In genomic region chr17:32259596-32259995, GRCh38 we compare ENCODE assay signal across 13 cellular contexts. TPM values are rescaled to one million over a fixed set of nuclear protein-coding genes. Genes with fewer than 3 reads are reported as not detected.
DNase-seq lines count a peak whose midpoint lies in the region; ATAC-seq and TF ChIP-seq lines count a peak whose summit lies in the region.
"Had no signal": no experiment of that assay in that cellular context is flagged by ENCODE, and none has a peak within 500 bp of the region (broad histone marks: within the 10 kb centered on the region; RNA-seq: fewer than 3 reads in every experiment).

No MANE protein-coding gene starts in this region.

- in situ Hi-C loops in astrocyte of the cerebellum (cut with HindIII; ENCODE audit: low sequenced_read_pairs): no loop called here

- H3K9me3 ChIP-seq in HEK293 (ENCODE audit: control insufficient read depth, insufficient read depth, low read depth, low read length) (no peaks in the 10 kb centered on the region), left lung (no peaks in the 10 kb centered on the region)

- no peak overlapping the region for H3K4me3 ChIP-seq in HEK293 (ENCODE audit: low read depth, low read length)
- H3K4me3 ChIP-seq in astrocyte of the cerebellum (ENCODE audit: low read depth, low read length): no peak overlapping the region
- H3K4me3 ChIP-seq in left lung: no peak overlapping the region

- H3K27ac ChIP-seq in HEK293 (ENCODE audit: extremely low read depth, low read depth, low read length): no peak overlapping the region
- H3K27ac ChIP-seq in left lung: no peak overlapping the region

- intact Hi-C loops in left lung (cut with DNase I): no loop called here

- DNase-seq in astrocyte of the cerebellum (ENCODE audit: low read depth) (peak; percentile 23), glomerular visceral epithelial cell (ENCODE audit: extremely low spot score) (peak; percentile 42), superior temporal gyrus (ENCODE audit: extremely low spot score) (peak; percentile 75), left lung (no peak)
- DNase-seq: activated CD8-positive, alpha-beta memory T cell treated with anti-CD3 and anti-CD28 coated beads, Interleukin-2, amount 10 ng/mL, durations not matched to agents 7 days and 5 days; MV-4-11; NCI-H2227 treated with DMSO at 0.1 percent for 48 hours; right cardiac atrium; stimulated activated naive B cell treated with anti-CD40 and anti-IgM and Interleukin-4, amounts not matched to agents 10 μg/mL and 1 μg/mL and 100 μg/mL, for 72 hours had no signal

- H3K27me3 ChIP-seq in left lung: peaks cover 0 to 36% of the 10 kb centered on the region in 2 donors

- POLR2A ChIA-PET in HEK293 (lab: Yijun Ruan, JAX): interaction anchor here (0.5 to 0.7 kb wide), 3 partner anchors 67 to 1881 kb away, joined by 3 to 9 read pairs (median 3); partner anchors contain the start of gene CPD

- peaks cover 13% of the 10 kb centered on the region for H3K4me1 ChIP-seq in HEK293 (ENCODE audit: control insufficient read depth, insufficient read depth, low read length)
- no peaks in the 10 kb centered on the region for H3K4me1 ChIP-seq in left lung

- ATAC-seq in HG03175 (IDR thresholded peaks at IDR 0.05; ENCODE audit: unreplicated experiment) (no peak), left lung (no peak), HG02938 (IDR thresholded peaks at IDR 0.05; ENCODE audit: unreplicated experiment) (no peak)
- ATAC-seq: activated CD8-positive, alpha-beta memory T cell treated with anti-CD3 and anti-CD28 coated beads, Interleukin-2, amount 10 ng/mL, durations not matched to agents 7 days and 5 days; right cardiac atrium; stimulated activated naive B cell treated with anti-CD40 and anti-IgM and Interleukin-4, amounts not matched to agents 10 μg/mL and 1 μg/mL and 100 μg/mL, for 72 hours had no signal

- no peaks in the 10 kb centered on the region for H3K36me3 ChIP-seq in HEK293 (ENCODE audit: control insufficient read depth in 2 of 2, insufficient read depth in 1 of 2, low read length in 2 of 2)
- H3K36me3 ChIP-seq in left lung: no peaks in the 10 kb centered on the region

- TF ChIP-seq CTCF in HEK293 (tag by site-specific recombination; IDR thresholded peaks at IDR 0.05) (no peak), astrocyte of the cerebellum (IDR thresholded peaks at IDR 0.05; ENCODE audit: low read depth, low read length, missing control alignments) (no peak), left lung (IDR thresholded peaks at IDR 0.05) (no peak)

- CTCF ChIA-PET in HEK293 (lab: Yijun Ruan, JAX): interaction anchor here (0.8 kb wide), 1 partner anchor 61 kb away, joined by 3 read pairs; no protein-coding TSS in a partner anchor

TF ChIP-seq in HEK293, 187 proteins besides CTCF, POLR2A, EP300 and RAD21:
- TF ChIP-seq SP7 (tag by site-specific recombination; IDR thresholded peaks at IDR 0.05): no peak
- TF ChIP-seq GFI1B (tag by site-specific recombination; IDR thresholded peaks at IDR 0.05): 0 out of 2 replicates have a peak, but pooled peaks have one; percentile 39

RNA-seq across cellular contexts. Expression of gene RHBDL3, which starts 6.0 kb away (rescaled TPM):
- under 1 TPM; 0.26 to 0.38 TPM for total RNA-seq in left lung
- total RNA-seq: glomerular endothelial cell had no signal

Comparison
In these comparisons a context has a peak if more than half of its experiments do, and no peak if none do; other contexts are left out.
1. DNase-seq: peak in astrocyte of the cerebellum (single experiment), glomerular visceral epithelial cell (single experiment) and superior temporal gyrus (single experiment); none in left lung (0 of 2).